ENCODE assay signal across 8 cellular contexts in the genomic region with DNA sequence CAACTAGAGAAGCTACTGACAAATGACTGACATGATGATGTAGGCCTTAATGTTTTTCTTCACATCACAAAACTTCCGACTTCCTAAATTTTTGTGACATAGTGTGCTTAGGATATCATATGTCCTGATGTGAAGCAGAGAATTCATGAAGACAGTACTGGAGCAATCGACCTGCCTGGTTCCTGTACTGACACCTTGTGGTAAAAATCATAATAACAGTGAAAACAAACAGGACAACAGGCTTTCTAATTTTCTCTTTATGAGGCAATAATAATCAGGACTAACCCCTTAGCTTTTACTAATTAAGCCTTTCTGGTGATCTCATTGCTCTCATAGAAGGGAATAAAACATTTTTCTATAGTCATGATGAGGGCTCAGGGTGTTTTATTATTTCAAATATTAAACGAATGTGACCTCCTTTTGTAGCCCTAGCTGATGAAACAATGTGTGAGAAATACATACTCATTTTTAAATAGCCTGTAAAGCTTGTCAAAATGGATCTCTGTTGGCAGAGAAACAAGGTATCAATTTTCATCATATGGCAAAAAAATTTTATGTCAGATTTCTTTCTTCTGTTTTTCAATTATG.
DNase-seq lines count a peak whose midpoint lies in the region; ATAC-seq and TF ChIP-seq lines count a peak whose summit lies in the region.

No MANE protein-coding gene starts in this region.

- H3K4me2 ChIP-seq in DOHH2 (ENCODE audit: low read length) = no peak overlapping the region

- H3K9me3 ChIP-seq in DOHH2 (ENCODE audit: control insufficient read depth, insufficient read depth, low read length) = no peaks in the 10 kb centered on the region

- no peaks in the 10 kb centered on the region for H3K4me1 Mint-ChIP-seq in glutamatergic neuron (ENCODE audit: low read depth, unreplicated experiment)
- H3K4me1 Mint-ChIP-seq in activated T-cell treated with anti-CD3 and anti-CD28 coated beads, Interleukin-2, amount 50 U/mL, for 24 hours (ENCODE audit: low read depth) = no peaks in the 10 kb centered on the region

- ATAC-seq in GM21515 (IDR thresholded peaks at IDR 0.05; ENCODE audit: unreplicated experiment) = no peak

- no peaks in the 10 kb centered on the region for H3K79me2 ChIP-seq in DOHH2 (ENCODE audit: control insufficient read depth, low read length)

- no peaks in the 10 kb centered on the region for H3K9me2 ChIP-seq in DOHH2 (replicated peaks; ENCODE audit: control insufficient read depth, low read length)

- H3K27ac ChIP-seq in DOHH2 (ENCODE audit: low read depth, low read length) = no peak overlapping the region

- H3K27me3 Mint-ChIP-seq in glutamatergic neuron (ENCODE audit: unreplicated experiment) = peaks cover 2% of the 10 kb centered on the region
- H3K27me3 Mint-ChIP-seq in activated T-cell treated with anti-CD3 and anti-CD28 coated beads, Interleukin-2, amount 50 U/mL, for 24 hours = peaks cover 8% of the 10 kb centered on the region

- TF ChIP-seq CTCF in DOHH2 (IDR thresholded peaks at IDR 0.05; ENCODE audit: low read depth, low read length, poor library complexity, severe bottlenecking) (peak; percentile 53), glutamatergic neuron (IDR thresholded peaks at IDR 0.05; ENCODE audit: partially characterized antibody, unreplicated experiment) (peak; percentile 42)

- no peak overlapping the region for H3K27ac Mint-ChIP-seq in glutamatergic neuron (ENCODE audit: unreplicated experiment)
- H3K27ac Mint-ChIP-seq in activated T-cell treated with anti-CD3 and anti-CD28 coated beads, Interleukin-2, amount 50 U/mL, for 24 hours = no peak overlapping the region

- H3K27me3 ChIP-seq in DOHH2 (ENCODE audit: control insufficient read depth, low read length) (no peaks in the 10 kb centered on the region), H7 (ENCODE audit: control insufficient read depth, insufficient read depth, low read length) (no peaks in the 10 kb centered on the region)

- DNase-seq in H7 (peak; percentile 33), RKO (ENCODE audit: low spot score) (peak; percentile 66), glutamatergic neuron (no peak), HK-2 (ENCODE audit: unreplicated experiment) (no peak)
- DNase-seq in activated naive CD4-positive, alpha-beta T cell (lab: John Stamatoyannopoulos, UW) = no peak
- no peak for DNase-seq in activated T-cell treated with anti-CD3 and anti-CD28 coated beads, Interleukin-2, amount 50 U/mL, for 24 hours

- no peaks in the 10 kb centered on the region for H4K20me1 ChIP-seq in DOHH2 (ENCODE audit: control insufficient read depth, insufficient read depth, low read depth, low read length)

- no peaks in the 10 kb centered on the region for H3K4me1 ChIP-seq in DOHH2 (ENCODE audit: control insufficient read depth, low read length)

- no peak overlapping the region for H3K4me3 Mint-ChIP-seq in glutamatergic neuron (ENCODE audit: unreplicated experiment)
- no peak overlapping the region for H3K4me3 Mint-ChIP-seq in activated T-cell treated with anti-CD3 and anti-CD28 coated beads, Interleukin-2, amount 50 U/mL, for 24 hours

- H3F3A ChIP-seq in DOHH2 (ENCODE audit: control insufficient read depth, insufficient read depth) = no peaks in the 10 kb centered on the region

- peaks cover 4% of the 10 kb centered on the region for H3K36me3 Mint-ChIP-seq in glutamatergic neuron (ENCODE audit: unreplicated experiment)
- H3K36me3 Mint-ChIP-seq in activated T-cell treated with anti-CD3 and anti-CD28 coated beads, Interleukin-2, amount 50 U/mL, for 24 hours (ENCODE audit: low read depth) = no peaks in the 10 kb centered on the region

- H3K4me3 ChIP-seq in DOHH2 (ENCODE audit: low read length) (no peak overlapping the region), H7 (ENCODE audit: insufficient read depth, low read depth, low read length) (no peak overlapping the region)

- H3K36me3 ChIP-seq in DOHH2 (ENCODE audit: control insufficient read depth, low read length) (no peaks in the 10 kb centered on the region), H7 (replicated peaks; ENCODE audit: control insufficient read depth, insufficient read depth, low read length) (no peaks in the 10 kb centered on the region)

- H3K9me3 Mint-ChIP-seq in glutamatergic neuron (ENCODE audit: unreplicated experiment) = no peaks in the 10 kb centered on the region
- no peaks in the 10 kb centered on the region for H3K9me3 Mint-ChIP-seq in activated T-cell treated with anti-CD3 and anti-CD28 coated beads, Interleukin-2, amount 50 U/mL, for 24 hours

Comparison
In these comparisons a context has a peak if more than half of its experiments do, and no peak if none do; other contexts are left out.
1. DNase-seq: peak in H7 (single experiment) and RKO (single experiment); none in glutamatergic neuron (single experiment), activated naive CD4-positive, alpha-beta T cell (0 of 4), activated T-cell treated with anti-CD3 and anti-CD28 coated beads, Interleukin-2, amount 50 U/mL, for 24 hours (single experiment) and HK-2 (single experiment).